Comparison of ENCODE assay signal across 9 cellular contexts in the genomic region with DNA sequence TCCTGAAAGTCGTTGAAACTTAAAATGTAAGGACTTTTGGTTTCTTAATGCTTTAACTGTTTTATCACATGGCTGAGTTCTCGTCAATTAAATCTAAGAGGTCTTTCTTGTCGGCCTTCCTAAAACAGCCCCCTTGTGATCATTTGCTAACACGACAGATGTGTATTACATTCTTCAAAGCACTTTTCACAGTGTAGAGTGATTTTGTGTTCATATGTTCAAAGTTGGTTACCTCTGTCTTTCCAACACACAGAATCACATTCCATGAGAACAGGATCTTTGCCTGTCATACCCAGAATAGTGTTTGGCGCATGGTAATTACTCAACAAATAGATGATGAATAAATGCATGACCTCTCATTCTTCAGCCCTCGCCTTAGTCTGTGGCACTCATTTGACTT. TPM values are rescaled to one million over a fixed set of nuclear protein-coding genes. Genes with fewer than 3 reads are reported as not detected.
DNase-seq lines count a peak whose midpoint lies in the region; ATAC-seq and TF ChIP-seq lines count a peak whose summit lies in the region.
"Had no signal": no experiment of that assay in that cellular context is flagged by ENCODE, and none has a peak within 500 bp of the region (broad histone marks: within the 10 kb centered on the region; RNA-seq: fewer than 3 reads in every experiment).

No MANE protein-coding gene starts in this region.

- peaks cover 28% of the 10 kb centered on the region for H3K4me1 Mint-ChIP-seq in CD8-positive, alpha-beta T cell (ENCODE audit: low read depth)

- no peaks in the 10 kb centered on the region for H3K9me2 ChIP-seq in neural cell (ENCODE audit: insufficient read depth, low read length)

- peaks cover 3% of the 10 kb centered on the region for H3K36me3 Mint-ChIP-seq in CD8-positive, alpha-beta T cell

- H3K27ac Mint-ChIP-seq in CD8-positive, alpha-beta T cell, result no peak overlapping the region

- H3K27me3 Mint-ChIP-seq in CD8-positive, alpha-beta T cell (ENCODE audit: low read depth), result no peaks in the 10 kb centered on the region

- H2AFZ ChIP-seq in neural cell (ENCODE audit: low read depth, low read length), result no peak overlapping the region

- TF ChIP-seq EP300 in neural cell (conservative IDR thresholded peaks at IDR 0.05; ENCODE audit: poor library complexity, severe bottlenecking), result no peak

- no peak overlapping the region for H3K27ac ChIP-seq in CD8-positive, alpha-beta T cell (ENCODE audit: low read depth, low read length)
- H3K27ac ChIP-seq in coronary artery (no peak overlapping the region), neural cell (ENCODE audit: low read length) (no peak overlapping the region)

- no peaks in the 10 kb centered on the region for H3F3A ChIP-seq in neural cell (ENCODE audit: insufficient read depth, low read length, poor library complexity, severe bottlenecking)

- no peaks in the 10 kb centered on the region for H4K20me1 ChIP-seq in neural cell (ENCODE audit: insufficient read depth)

- no peaks in the 10 kb centered on the region for H3K9me3 Mint-ChIP-seq in CD8-positive, alpha-beta T cell

- peaks cover 22% of the 10 kb centered on the region for H3K4me1 ChIP-seq in CD8-positive, alpha-beta T cell (ENCODE audit: insufficient read depth, low read length)

- CTCF ChIA-PET in CD8-positive, alpha-beta T cell (lab: Charles Lee), result interaction anchor here (1.5 kb wide), 1 partner anchor 75 kb away, joined by 5 read pairs; no protein-coding TSS in a partner anchor
- CTCF ChIA-PET in GM10248 (lab: Yijun Ruan, JAX), result interaction anchor here (1.0 to 1.7 kb wide), 3 partner anchors 10 to 20 kb away, joined by 3 to 5 read pairs (median 4); no protein-coding TSS in a partner anchor

- no peak overlapping the region for H3K4me3 Mint-ChIP-seq in CD8-positive, alpha-beta T cell

- no peak for TF ChIP-seq CTCF in CD8-positive, alpha-beta T cell (IDR thresholded peaks at IDR 0.05)
- TF ChIP-seq CTCF in coronary artery (IDR thresholded peaks at IDR 0.05), result no peak
- TF ChIP-seq CTCF in neural cell (IDR thresholded peaks at IDR 0.05; ENCODE audit: poor library complexity, severe bottlenecking), result no peak
- TF ChIP-seq CTCF in GM10248 (IDR thresholded peaks at IDR 0.05; ENCODE audit: control extremely low read depth, extremely low read depth, low read depth, missing control alignments), result no peak

- intact Hi-C loops in CD8-positive, alpha-beta T cell (cut with DNase I, micrococcal nuclease), result loop anchor here (1.0 to 10.0 kb wide), 10 partner anchors 74 to 1429 kb away; partner anchors contain the start of genes COG3 (in 2 of the 2), GPALPP1 (in 2 of the 2) and NUFIP1 (in 2 of the 2)

- ATAC-seq in CD8-positive, alpha-beta T cell, result no peak
- ATAC-seq in GM18858 (IDR thresholded peaks at IDR 0.05; ENCODE audit: unreplicated experiment) (no peak), HG03196 (IDR thresholded peaks at IDR 0.05; ENCODE audit: unreplicated experiment) (no peak)

- H3K9me3 ChIP-seq in CD8-positive, alpha-beta T cell (ENCODE audit: low read length), result no peaks in the 10 kb centered on the region
- no peaks in the 10 kb centered on the region for H3K9me3 ChIP-seq in neural cell (ENCODE audit: low read length)

- DNase-seq in CD8-positive, alpha-beta T cell, result no peak
- peak; percentile 47 to 78 for DNase-seq in Kasumi-1 (lab: John Stamatoyannopoulos, UW)
- no peak for DNase-seq in coronary artery (ENCODE audit: low spot score)
- no peak for DNase-seq in COLO668 (lab: John Stamatoyannopoulos, UW; ENCODE audit: unreplicated experiment)
- DNase-seq in GM10248 (ENCODE audit: extremely low spot score), result no peak
- DNase-seq: anterior cingulate cortex had no signal

- H3K4me3 ChIP-seq in CD8-positive, alpha-beta T cell (ENCODE audit: low read depth, low read length), result peak overlapping the region; percentile 70
- H3K4me3 ChIP-seq in coronary artery (peak overlapping the region; percentile 88), neural cell (ENCODE audit: low read length) (peak overlapping the region; percentile 81)

- no peaks in the 10 kb centered on the region for H3K27me3 ChIP-seq in CD8-positive, alpha-beta T cell (ENCODE audit: insufficient read depth, low read length)
- peaks cover 2% of the 10 kb centered on the region for H3K27me3 ChIP-seq in neural cell (ENCODE audit: insufficient read depth, low read depth, low read length)

- peak overlapping the region; percentile 69 for H3K9ac ChIP-seq in neural cell (ENCODE audit: low read length)

- no peaks in the 10 kb centered on the region for H3K36me3 ChIP-seq in CD8-positive, alpha-beta T cell (ENCODE audit: insufficient read depth, low read length)
- H3K36me3 ChIP-seq in neural cell (ENCODE audit: insufficient read depth, low read length), result no peaks in the 10 kb centered on the region

- TF ChIP-seq RAD21 in neural cell (conservative IDR thresholded peaks at IDR 0.05), result no peak

- POLR2A ChIA-PET in CD8-positive, alpha-beta T cell (lab: Charles Lee), result no interaction called here
- POLR2A ChIA-PET in GM10248 (lab: Yijun Ruan, JAX), result no interaction called here

- peak overlapping the region; percentile 89 for H3K4me2 ChIP-seq in neural cell (ENCODE audit: low read length)

- peaks cover 33% of the 10 kb centered on the region for H3K79me2 ChIP-seq in neural cell (replicated peaks; ENCODE audit: insufficient read depth, low read length)

TF ChIP-seq in neural cell, 6 proteins besides CTCF, POLR2A, EP300 and RAD21:
- TF ChIP-seq EZH2 (IDR thresholded peaks at IDR 0.05; ENCODE audit: borderline replicate concordance, insufficient read depth, low read length, poor library complexity, severe bottlenecking) (no peak), SMC3 (conservative IDR thresholded peaks at IDR 0.05; ENCODE audit: poor library complexity) (no peak), REST (IDR thresholded peaks at IDR 0.05; ENCODE audit: borderline replicate concordance) (no peak), POLR2AphosphoS5 (IDR thresholded peaks at IDR 0.05) (no peak), MXI1 (conservative IDR thresholded peaks at IDR 0.05; ENCODE audit: poor library complexity, severe bottlenecking) (no peak)

RNA-seq across cellular contexts. Expression of gene GTF2F2, which starts 1.1 kb away (rescaled TPM):
- total RNA-seq in CD8-positive, alpha-beta T cell, result 10 to 100 TPM; 13.2 to 14.8 TPM
- polyA plus RNA-seq in neural cell, result 28.7 and 29.6 TPM in 2 replicates
- 18.7 and 24.2 TPM in 2 replicates for polyA minus RNA-seq in neural cell

Comparison
In these comparisons a context has a peak if more than half of its experiments do, and no peak if none do; other contexts are left out.
1. DNase-seq: peak in Kasumi-1 (2 of 2); none in CD8-positive, alpha-beta T cell (0 of 7), coronary artery (single experiment), COLO668 (single experiment) and GM10248 (single experiment).
2. Peak in every context shown above with its lines, with median percentiles within 50 percentile points of each other: H3K4me3 ChIP-seq.